ENCODE assay signal across 1 cellular context in genomic region chrX:47218920-47219815, GRCh38.
TF ChIP-seq lines count a peak whose summit lies in the region.

No MANE protein-coding gene starts in this region.

TF ChIP-seq in endothelial cell of umbilical vein, 7 proteins besides CTCF, POLR2A, EP300 and RAD21 (continued from another document):
- TF ChIP-seq MYC (IDR thresholded peaks at IDR 0.05; ENCODE audit: low read depth, low read length) (no peak), EZH2 (IDR thresholded peaks at IDR 0.05; ENCODE audit: borderline replicate concordance, low read depth, low read length, severe bottlenecking) (no peak), MAX (IDR thresholded peaks at IDR 0.05; ENCODE audit: insufficient read depth, insufficient read length) (no peak)
